Comparison of ENCODE assay signal across 8 cellular contexts in the genomic region with DNA sequence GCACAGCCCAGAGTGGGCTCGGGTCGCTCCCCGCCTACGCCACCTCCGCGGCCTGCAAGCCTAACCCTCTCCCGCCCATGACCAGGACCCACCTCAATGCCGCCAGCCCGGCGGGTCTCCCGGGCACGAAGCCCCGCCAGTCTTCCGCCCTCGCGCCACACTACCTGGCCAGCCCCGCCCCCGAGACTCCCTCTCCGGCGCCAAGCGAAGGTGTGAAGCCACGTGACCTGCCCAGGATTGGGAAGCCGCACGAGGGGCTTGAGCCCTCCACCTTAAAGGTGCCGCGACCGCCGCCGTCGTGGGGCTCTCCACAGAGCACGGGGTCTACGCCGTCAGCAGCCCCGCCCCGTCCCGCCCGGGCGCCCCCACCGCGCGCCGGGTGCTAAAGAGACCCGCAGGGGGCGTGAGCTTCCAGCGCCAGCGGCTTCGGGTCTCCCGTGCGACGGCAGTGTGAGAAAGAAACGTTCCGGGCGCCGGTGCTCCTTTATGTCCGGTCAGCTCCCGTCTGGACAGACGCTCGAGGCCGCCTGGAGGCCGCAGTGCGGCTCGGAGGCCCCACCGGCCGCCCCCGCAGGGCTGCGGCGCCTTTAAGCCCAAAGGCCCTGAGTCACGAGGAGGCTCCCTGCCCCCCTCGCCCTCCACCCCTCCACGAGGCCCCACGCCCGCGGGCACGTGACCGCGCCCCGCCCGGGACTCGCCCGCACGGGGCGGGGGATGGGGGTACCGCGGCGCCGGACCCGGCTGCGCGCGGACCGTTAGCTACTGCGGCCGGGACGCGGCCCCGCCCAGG. TPM values are rescaled to one million over a fixed set of nuclear protein-coding genes. Genes with fewer than 3 reads are reported as not detected.
A peak's percentile ranks its signal among the peaks of the same experiment; 100 is the strongest.
DNase-seq lines count a peak whose midpoint lies in the region; ATAC-seq, FAIRE-seq and TF ChIP-seq lines count a peak whose summit lies in the region.

A gene (minus strand): TSS at position 319 of the 790 bp plus-strand sequence. CDS start 18,904 bp downstream, outside the sequence.

- H3K4me3 ChIP-seq in hepatocyte (peak within 1 kb of the TSS; percentile 45), retinal pigment epithelial cell (ENCODE audit: low read length) (peak within 1 kb of the TSS; percentile 32)

- H3K36me3 ChIP-seq in hepatocyte (replicated peaks; ENCODE audit: insufficient read depth, low read depth) = no peaks in the 10 kb centered on the region

- H3K4me2 ChIP-seq in hepatocyte = peak within 1 kb of the TSS; percentile 94

- no peaks in the 10 kb centered on the region for H4K20me1 ChIP-seq in hepatocyte (ENCODE audit: insufficient read depth, poor library complexity, severe bottlenecking)

- peaks cover 85% of the 10 kb centered on the region for H3K27me3 ChIP-seq in hepatocyte

- FAIRE-seq in RCC 7860 (lab: Jason Lieb, UNC) = no peak

- H3K9me3 ChIP-seq in hepatocyte (ENCODE audit: low read depth) = no peaks in the 10 kb centered on the region

- TF ChIP-seq CTCF in hepatocyte (IDR thresholded peaks at IDR 0.05; ENCODE audit: poor library complexity) (peak; percentile 11), retinal pigment epithelial cell (conservative IDR thresholded peaks at IDR 0.05; ENCODE audit: low read depth, low read length) (no peak)

- H2AFZ ChIP-seq in hepatocyte = peak within 1 kb of the TSS; percentile 81

- 13% methylated on average over 40 of the region's 96 CpGs for WGBS in hepatocyte (ENCODE audit: low lambda C conversion rate, missing lambda C conversion rate)

- H3K79me2 ChIP-seq in hepatocyte = no peaks in the 10 kb centered on the region

- ATAC-seq in HG02973 (IDR thresholded peaks at IDR 0.05; ENCODE audit: unreplicated experiment) (no peak), HG03460 (IDR thresholded peaks at IDR 0.05; ENCODE audit: unreplicated experiment) (no peak)

- peak; percentile 19 to 27 for DNase-seq in activated CD4-positive, alpha-beta T cell treated with anti-CD3 and anti-CD28 coated beads for 24 hours (ENCODE audit: low read depth in 2 of 2)
- no peak for DNase-seq in activated CD4-positive, alpha-beta T cell treated with anti-CD3 and anti-CD28 coated beads for 1 hour
- peak; percentile 27 for DNase-seq in RCC 7860 (ENCODE audit: low spot score)
- peak; percentile 68 for DNase-seq in hepatocyte (ENCODE audit: low spot score)
- no peak for DNase-seq in retinal pigment epithelial cell (ENCODE audit: low read depth)

- H3K27ac ChIP-seq in angular gyrus (ENCODE audit: low read depth, low read length) (peak within 1 kb of the TSS; percentile 94), hepatocyte (no peak within 1 kb of the TSS)

- H3K9me2 ChIP-seq in hepatocyte (replicated peaks; ENCODE audit: insufficient read depth) = no peaks in the 10 kb centered on the region

- H3K4me1 ChIP-seq in hepatocyte (ENCODE audit: insufficient read depth) = peaks cover 5% of the 10 kb centered on the region

RNA-seq across cellular contexts. Expression of the gene that starts here (rescaled TPM):
- total RNA-seq in hepatocyte = 0.87 and 1.6 TPM in 2 replicates
- 1.2 and 1.9 TPM in 2 replicates for polyA plus RNA-seq in hepatocyte

Comparison
In these comparisons a context has a peak if more than half of its experiments do, and no peak if none do; other contexts are left out.
1. DNase-seq: peak in activated CD4-positive, alpha-beta T cell treated with anti-CD3 and anti-CD28 coated beads for 24 hours (2 of 2), RCC 7860 (single experiment) and hepatocyte (single experiment); none in activated CD4-positive, alpha-beta T cell treated with anti-CD3 and anti-CD28 coated beads for 1 hour (single experiment) and retinal pigment epithelial cell (single experiment).